Comparison of ENCODE assay signal across 1 cellular context in genomic region chr14:24271134-24271833, GRCh38.
TF ChIP-seq lines count a peak whose summit lies in the region.

RABGGTA (minus strand) TSS chr14:24271597; CDS start chr14:24271115, 482 bp downstream.

TF ChIP-seq in HepG2, 621 proteins besides CTCF, POLR2A, EP300 and RAD21 (continued from another document and continues in another):
- TF ChIP-seq GPN1 (CRISPR knock-in tag; IDR thresholded peaks at IDR 0.05; ENCODE audit: borderline replicate concordance) (peak; percentile 87; the same call in 1 of the 2 replicates), ZC3H13 (CRISPR knock-in tag; IDR thresholded peaks at IDR 0.05) (peak; percentile 97), ERF (CRISPR knock-in tag; IDR thresholded peaks at IDR 0.05) (peak; percentile 100), BORCS8-MEF2B (CRISPR knock-in tag; IDR thresholded peaks at IDR 0.05) (peak; percentile 99), GLI4 (CRISPR knock-in tag; IDR thresholded peaks at IDR 0.05; ENCODE audit: borderline replicate concordance) (peak; percentile 97), ZXDC (CRISPR knock-in tag; IDR thresholded peaks at IDR 0.05) (peak; percentile 98), HOXA5 (CRISPR knock-in tag; IDR thresholded peaks at IDR 0.05) (peak; percentile 99), CCDC6 (CRISPR knock-in tag; IDR thresholded peaks at IDR 0.05) (peak; percentile 100), DZIP1 (CRISPR knock-in tag; IDR thresholded peaks at IDR 0.05) (peak; percentile 89), ZNF724P (CRISPR knock-in tag; IDR thresholded peaks at IDR 0.05; ENCODE audit: borderline replicate concordance) (peak; percentile 96), ZBTB21 (CRISPR knock-in tag; IDR thresholded peaks at IDR 0.05) (peak; percentile 22; the same call in 1 of the 2 replicates), MTA1 (CRISPR knock-in tag; IDR thresholded peaks at IDR 0.05; ENCODE audit: borderline replicate concordance) (peak; percentile 99), MYNN (CRISPR knock-in tag; IDR thresholded peaks at IDR 0.05; ENCODE audit: low read depth) (peak; percentile 87), BRD4 (CRISPR knock-in tag; IDR thresholded peaks at IDR 0.05) (peak; percentile 100), ZNF329 (CRISPR knock-in tag; IDR thresholded peaks at IDR 0.05; ENCODE audit: low read depth) (peak; percentile 94), JUN (CRISPR knock-in tag; IDR thresholded peaks at IDR 0.05) (peak; percentile 87), ZNF550 (CRISPR knock-in tag; IDR thresholded peaks at IDR 0.05; ENCODE audit: borderline replicate concordance) (peak; percentile 95; the same call in 1 of the 2 replicates), ATF1 (CRISPR knock-in tag; IDR thresholded peaks at IDR 0.05) (no peak), XBP1 (CRISPR knock-in tag; IDR thresholded peaks at IDR 0.05) (peak; percentile 90; the same call in 1 of the 2 replicates), ZNF510 (CRISPR knock-in tag; IDR thresholded peaks at IDR 0.05; ENCODE audit: low read depth) (peak; percentile 100), BCL6 (CRISPR knock-in tag; IDR thresholded peaks at IDR 0.05) (peak; percentile 86), HNRNPL (IDR thresholded peaks at IDR 0.05; ENCODE audit: low read depth, low read length) (0 out of 2 replicates have a peak, but pooled peaks have one; percentile 73), ZNF609 (CRISPR knock-in tag; IDR thresholded peaks at IDR 0.05; ENCODE audit: borderline replicate concordance) (peak; percentile 91), ELF3 (CRISPR knock-in tag; IDR thresholded peaks at IDR 0.05) (peak; percentile 99), ZNF746 (CRISPR knock-in tag; IDR thresholded peaks at IDR 0.05) (peak; percentile 82), ZNF83 (CRISPR knock-in tag; IDR thresholded peaks at IDR 0.05; ENCODE audit: borderline replicate concordance) (peak; percentile 97), FOXO1 (CRISPR knock-in tag; IDR thresholded peaks at IDR 0.05) (peak; percentile 96), MTA3 (CRISPR knock-in tag; IDR thresholded peaks at IDR 0.05) (no peak), KDM1A (CRISPR knock-in tag; IDR thresholded peaks at IDR 0.05) (peak; percentile 74; the same call in 1 of the 2 replicates), ZNF570 (CRISPR knock-in tag; IDR thresholded peaks at IDR 0.05; ENCODE audit: borderline replicate concordance) (peak; percentile 88; the same call in 1 of the 2 replicates), ZBED4 (CRISPR knock-in tag; IDR thresholded peaks at IDR 0.05; ENCODE audit: borderline replicate concordance) (peak; percentile 98), DNMT3B (CRISPR knock-in tag; conservative IDR thresholded peaks at IDR 0.05) (peak; percentile 96), GTF3A (CRISPR knock-in tag; conservative IDR thresholded peaks at IDR 0.05) (peak; percentile 99), AHR (CRISPR knock-in tag; IDR thresholded peaks at IDR 0.05) (peak; percentile 99), ZFX (CRISPR knock-in tag; IDR thresholded peaks at IDR 0.05; ENCODE audit: low read depth) (peak; percentile 87), ZNF446 (CRISPR knock-in tag; IDR thresholded peaks at IDR 0.05) (peak; percentile 99), ZNF580 (CRISPR knock-in tag; IDR thresholded peaks at IDR 0.05; ENCODE audit: borderline replicate concordance, low read depth) (peak; percentile 100), CREM (IDR thresholded peaks at IDR 0.05) (peak; percentile 23; the same call in 1 of the 2 replicates), CREM (CRISPR knock-in tag; IDR thresholded peaks at IDR 0.05) (no peak; the same call in 1 of the 2 replicates), ZNF12 (CRISPR knock-in tag; IDR thresholded peaks at IDR 0.05) (peak; percentile 80; the same call in 1 of the 2 replicates), ZNF883 (CRISPR knock-in tag; IDR thresholded peaks at IDR 0.05; ENCODE audit: not compliant biosample characterization) (peak; percentile 96), SUZ12 (IDR thresholded peaks at IDR 0.05; ENCODE audit: low read depth, low read length) (no peak), TOPORS (CRISPR knock-in tag; IDR thresholded peaks at IDR 0.05) (peak; percentile 99), ZNF225 (CRISPR knock-in tag; IDR thresholded peaks at IDR 0.05) (peak; percentile 98), ZNF18 (CRISPR knock-in tag; IDR thresholded peaks at IDR 0.05; ENCODE audit: insufficient replicate concordance) (peak; percentile 97), REST (IDR thresholded peaks at IDR 0.05; ENCODE audit: borderline replicate concordance in 1 of 2, low read depth in 1 of 2, low read length in 2 of 2) (no peak; a peak in 1 of 4 replicates), ZNF749 (CRISPR knock-in tag; IDR thresholded peaks at IDR 0.05; ENCODE audit: borderline replicate concordance) (peak; percentile 99)
